Comparison of ENCODE assay signal across 8 cellular contexts in genomic region chr19:10388957-10389356, GRCh38. TPM values are rescaled to one million over a fixed set of nuclear protein-coding genes. Genes with fewer than 3 reads are reported as not detected.
A peak's percentile ranks its signal among the peaks of the same experiment; 100 is the strongest.
DNase-seq lines count a peak whose midpoint lies in the region; ATAC-seq lines count a peak whose summit lies in the region.

No MANE protein-coding gene starts in this region.

- peak; percentile 65 for ATAC-seq in esophagus mucosa
- peak; percentile 72 to 74 for ATAC-seq in naive thymus-derived CD8-positive, alpha-beta T cell

- H3K27me3 Mint-ChIP-seq in IgD-negative memory B cell, result no peaks in the 10 kb centered on the region
- H3K27me3 Mint-ChIP-seq in naive thymus-derived CD8-positive, alpha-beta T cell, result no peaks in the 10 kb centered on the region

- H3K4me1 Mint-ChIP-seq in IgD-negative memory B cell, result peaks cover 0 to 5% (median 4%) of the 10 kb centered on the region in 3 donors
- peaks cover 0 to 7% (median 2%) of the 10 kb centered on the region in 4 donors for H3K4me1 Mint-ChIP-seq in naive thymus-derived CD8-positive, alpha-beta T cell

- DNase-seq in COR-L47 (lab: John Stamatoyannopoulos, UW) (peak; percentile 75), OCI-M1 (lab: John Stamatoyannopoulos, UW) (peak; percentile 99), mesenteric fat pad (ENCODE audit: low spot score) (no peak)
- DNase-seq in activated CD8-positive, alpha-beta memory T cell treated with anti-CD3 and anti-CD28 coated beads, Interleukin-2, amount 50 U/mL, for 48 hours, result peak; percentile 95
- peak; percentile 65 to 89 (median 79) for DNase-seq in naive thymus-derived CD8-positive, alpha-beta T cell
- DNase-seq in stimulated activated naive CD4-positive, alpha-beta T cell (lab: John Stamatoyannopoulos, UW), result peak; percentile 57 to 85 (median 80)

- POLR2A ChIA-PET in naive thymus-derived CD8-positive, alpha-beta T cell (lab: Charles Lee), result interaction anchor here (0.7 to 4.6 kb wide), 5 partner anchors 72 to 466 kb away, joined by 3 to 52 read pairs (median 3); partner anchors contain the start of genes FDX2 and ICAM1

- H3K4me3 Mint-ChIP-seq in IgD-negative memory B cell, result peak overlapping the region in 1 of 4 donors; percentile 21
- H3K4me3 Mint-ChIP-seq in naive thymus-derived CD8-positive, alpha-beta T cell, result peak overlapping the region in 1 of 10 donors; percentile 20

- H3K9me3 Mint-ChIP-seq in IgD-negative memory B cell, result no peaks in the 10 kb centered on the region
- H3K9me3 Mint-ChIP-seq in naive thymus-derived CD8-positive, alpha-beta T cell, result no peaks in the 10 kb centered on the region

- H3K36me3 Mint-ChIP-seq in IgD-negative memory B cell, result peaks cover 3% of the 10 kb centered on the region
- peaks cover 0 to 25% (median 8%) of the 10 kb centered on the region in 3 donors for H3K36me3 Mint-ChIP-seq in naive thymus-derived CD8-positive, alpha-beta T cell

- H3K27ac Mint-ChIP-seq in IgD-negative memory B cell, result peak overlapping the region; percentile 32 to 83 (median 68)
- peak overlapping the region in 5 of 10 donors; percentile 33 to 80 (median 67) for H3K27ac Mint-ChIP-seq in naive thymus-derived CD8-positive, alpha-beta T cell

RNA-seq across cellular contexts. Expression of gene TYK2, which starts 8.6 kb away (rescaled TPM):
- polyA plus RNA-seq in IgD-negative memory B cell, result 69.0 TPM
- total RNA-seq in esophagus mucosa, result 51.1 TPM
- 100 to 1,000 TPM; 313 to 319 TPM for total RNA-seq in naive thymus-derived CD8-positive, alpha-beta T cell
- polyA plus RNA-seq in naive thymus-derived CD8-positive, alpha-beta T cell, result 10 to 100 TPM; 33.4 to 50.3 (median 43.9) TPM
- total RNA-seq in mesenteric fat pad, result 91.5 TPM

RNA-seq across cellular contexts. Expression of gene CDC37, which starts 14.4 kb away (rescaled TPM):
- polyA plus RNA-seq in IgD-negative memory B cell, result 78.8 TPM
- total RNA-seq in esophagus mucosa (86.5 TPM), mesenteric fat pad (173 TPM)
- total RNA-seq in naive thymus-derived CD8-positive, alpha-beta T cell, result 100 to 1,000 TPM; 155 to 158 TPM
- 10 to 100 TPM; 63.2 to 81.1 (median 65.6) TPM for polyA plus RNA-seq in naive thymus-derived CD8-positive, alpha-beta T cell

RNA-seq across cellular contexts. Expression of gene PDE4A, which starts 31.4 kb away (rescaled TPM):
- polyA plus RNA-seq in IgD-negative memory B cell, result 2.9 TPM
- total RNA-seq in esophagus mucosa (0.92 TPM), mesenteric fat pad (28.5 TPM)
- total RNA-seq in naive thymus-derived CD8-positive, alpha-beta T cell, result under 1 TPM; 0.88 to 0.99 TPM
- 1 to 10 TPM in 2 of 3 donors, under 1 TPM in 1; 0.33 to 2.5 (median 1.9) TPM for polyA plus RNA-seq in naive thymus-derived CD8-positive, alpha-beta T cell

RNA-seq across cellular contexts. Expression of gene ICAM3, which starts 49.5 kb away (rescaled TPM):
- polyA plus RNA-seq in IgD-negative memory B cell, result 230 TPM
- total RNA-seq in esophagus mucosa (7.6 TPM), mesenteric fat pad (25.0 TPM)
- total RNA-seq in naive thymus-derived CD8-positive, alpha-beta T cell, result 100 to 1,000 TPM; 122 to 127 TPM
- 100 to 1,000 TPM; 214 to 229 (median 221) TPM for polyA plus RNA-seq in naive thymus-derived CD8-positive, alpha-beta T cell

RNA-seq across cellular contexts. Expression of gene RAVER1, which starts 55.6 kb away (rescaled TPM):
- 25.9 TPM for polyA plus RNA-seq in IgD-negative memory B cell
- total RNA-seq in esophagus mucosa (19.6 TPM), mesenteric fat pad (23.0 TPM)
- total RNA-seq in naive thymus-derived CD8-positive, alpha-beta T cell, result 10 to 100 TPM; 52.1 to 55.8 TPM
- polyA plus RNA-seq in naive thymus-derived CD8-positive, alpha-beta T cell, result 10 to 100 TPM; 11.2 to 23.6 (median 17.5) TPM

Comparison
In these comparisons a context has a peak if more than half of its experiments do, and no peak if none do; other contexts are left out.
1. RNA of gene PDE4A, which starts 31.4 kb away (total RNA-seq): 28.5 TPM in mesenteric fat pad (single experiment); 0.88 to 0.99 TPM in naive thymus-derived CD8-positive, alpha-beta T cell and 0.92 TPM in esophagus mucosa (single experiment); every median in the first group is over 10 times any median in the second.